1 cellular context compared by ENCODE assay signal in the genomic region with DNA sequence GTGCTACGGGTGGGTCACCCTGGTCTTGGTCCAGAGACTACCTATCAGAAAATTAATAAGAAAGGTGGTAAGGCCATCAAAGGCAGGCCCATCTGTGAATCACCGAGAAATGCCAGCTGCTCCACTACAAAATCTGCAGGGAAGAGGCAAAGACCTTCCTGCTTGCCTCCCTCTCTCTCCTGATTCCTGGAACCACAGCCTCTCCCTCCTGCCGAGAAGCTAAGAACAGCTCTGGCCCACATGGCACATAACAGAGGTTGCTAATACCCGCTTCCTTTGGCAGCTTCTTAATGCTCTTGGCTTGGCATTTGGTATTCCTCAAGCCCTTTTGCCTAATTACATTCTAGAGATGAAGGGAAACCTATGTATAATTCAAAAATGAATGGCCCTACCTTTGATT.
TF ChIP-seq lines count a peak whose summit lies in the region.

No MANE protein-coding gene starts in this region.

TF ChIP-seq in HepG2, 621 proteins besides CTCF, POLR2A, EP300 and RAD21 (continued from another document):
- TF ChIP-seq, protein P1, sequence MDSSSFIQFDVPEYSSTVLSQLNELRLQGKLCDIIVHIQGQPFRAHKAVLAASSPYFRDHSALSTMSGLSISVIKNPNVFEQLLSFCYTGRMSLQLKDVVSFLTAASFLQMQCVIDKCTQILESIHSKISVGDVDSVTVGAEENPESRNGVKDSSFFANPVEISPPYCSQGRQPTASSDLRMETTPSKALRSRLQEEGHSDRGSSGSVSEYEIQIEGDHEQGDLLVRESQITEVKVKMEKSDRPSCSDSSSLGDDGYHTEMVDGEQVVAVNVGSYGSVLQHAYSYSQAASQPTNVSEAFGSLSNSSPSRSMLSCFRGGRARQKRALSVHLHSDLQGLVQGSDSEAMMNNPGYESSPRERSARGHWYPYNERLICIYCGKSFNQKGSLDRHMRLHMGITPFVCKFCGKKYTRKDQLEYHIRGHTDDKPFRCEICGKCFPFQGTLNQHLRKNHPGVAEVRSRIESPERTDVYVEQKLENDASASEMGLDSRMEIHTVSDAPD (CRISPR knock-in tag; IDR thresholded peaks at IDR 0.05) = no peak
- no peak for TF ChIP-seq ARHGAP35 (CRISPR knock-in tag; IDR thresholded peaks at IDR 0.05; ENCODE audit: borderline replicate concordance)
- no peak for TF ChIP-seq JARID2 (CRISPR knock-in tag; IDR thresholded peaks at IDR 0.05; ENCODE audit: insufficient replicate concordance)
- TF ChIP-seq ZNF720 (CRISPR knock-in tag; IDR thresholded peaks at IDR 0.05) = no peak
- no peak for TF ChIP-seq ZNF543 (CRISPR knock-in tag; IDR thresholded peaks at IDR 0.05)
- no peak for TF ChIP-seq ELF3 (CRISPR knock-in tag; IDR thresholded peaks at IDR 0.05)
- TF ChIP-seq ZNF432 (CRISPR knock-in tag; IDR thresholded peaks at IDR 0.05; ENCODE audit: borderline replicate concordance) = no peak
- TF ChIP-seq, protein P2, sequence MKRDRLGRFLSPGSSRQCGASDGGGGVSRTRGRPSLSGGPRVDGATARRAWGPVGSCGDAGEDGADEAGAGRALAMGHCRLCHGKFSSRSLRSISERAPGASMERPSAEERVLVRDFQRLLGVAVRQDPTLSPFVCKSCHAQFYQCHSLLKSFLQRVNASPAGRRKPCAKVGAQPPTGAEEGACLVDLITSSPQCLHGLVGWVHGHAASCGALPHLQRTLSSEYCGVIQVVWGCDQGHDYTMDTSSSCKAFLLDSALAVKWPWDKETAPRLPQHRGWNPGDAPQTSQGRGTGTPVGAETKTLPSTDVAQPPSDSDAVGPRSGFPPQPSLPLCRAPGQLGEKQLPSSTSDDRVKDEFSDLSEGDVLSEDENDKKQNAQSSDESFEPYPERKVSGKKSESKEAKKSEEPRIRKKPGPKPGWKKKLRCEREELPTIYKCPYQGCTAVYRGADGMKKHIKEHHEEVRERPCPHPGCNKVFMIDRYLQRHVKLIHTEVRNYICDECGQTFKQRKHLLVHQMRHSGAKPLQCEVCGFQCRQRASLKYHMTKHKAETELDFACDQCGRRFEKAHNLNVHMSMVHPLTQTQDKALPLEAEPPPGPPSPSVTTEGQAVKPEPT (CRISPR knock-in tag; IDR thresholded peaks at IDR 0.05; ENCODE audit: low read depth) = no peak
- no peak for TF ChIP-seq ZNF784 (CRISPR knock-in tag; IDR thresholded peaks at IDR 0.05; ENCODE audit: borderline replicate concordance)
TF ChIP-seq in HepG2: peak in this region for 0.
